ENCODE assay signal across 10 cellular contexts in genomic region chr3:56796202-56796601, GRCh38. TPM values are rescaled to one million over a fixed set of nuclear protein-coding genes. Genes with fewer than 3 reads are reported as not detected.
A peak's percentile ranks its signal among the peaks of the same experiment; 100 is the strongest.
DNase-seq lines count a peak whose midpoint lies in the region; ATAC-seq and TF ChIP-seq lines count a peak whose summit lies in the region.
"Had no signal": no experiment of that assay in that cellular context is flagged by ENCODE, and none has a peak within 500 bp of the region (broad histone marks: within the 10 kb centered on the region; RNA-seq: fewer than 3 reads in every experiment).

No MANE protein-coding gene starts in this region.

- H3K36me3 ChIP-seq in sigmoid colon, result no peaks in the 10 kb centered on the region

- H3K4me1 ChIP-seq in sigmoid colon, result peaks cover 0 to 59% (median 40%) of the 10 kb centered on the region in 4 donors

- no peaks in the 10 kb centered on the region for H3K9me3 ChIP-seq in sigmoid colon

- no peak for TF ChIP-seq POLR2A in sigmoid colon (IDR thresholded peaks at IDR 0.05)

- DNase-seq in NCI-H446 treated with DMSO at 0.1 percent for 48 hours (lab: John Stamatoyannopoulos, UW), result peak; percentile 6
- DNase-seq in NCI-H446 (lab: John Stamatoyannopoulos, UW), result no peak
- peak; percentile 61 for DNase-seq in SIG-M5 treated with dmso at 0.1 percent for 504 hours (lab: John Stamatoyannopoulos, UW; ENCODE audit: unreplicated experiment)
- DNase-seq in cardiac fibroblast (ENCODE audit: low read depth in 2 of 2), result peak; percentile 75 to 92
- DNase-seq in sigmoid colon, result peak; percentile 3
- no peak for DNase-seq in NCI-H526 (lab: John Stamatoyannopoulos, UW)

- 45 to 49% methylated on average over 6 of the region's 6 CpGs for WGBS in sigmoid colon, 2 donors

- H3K27me3 ChIP-seq in sigmoid colon, result no peaks in the 10 kb centered on the region

- no peak for TF ChIP-seq CTCF in cardiac fibroblast (IDR thresholded peaks at IDR 0.05; ENCODE audit: low read depth, low read length)
- TF ChIP-seq CTCF in sigmoid colon (IDR thresholded peaks at IDR 0.05), result no peak

- no peak for TF ChIP-seq EP300 in sigmoid colon (IDR thresholded peaks at IDR 0.05)

- ATAC-seq in HG03108 (IDR thresholded peaks at IDR 0.05; ENCODE audit: unreplicated experiment) (no peak), HG03045 (IDR thresholded peaks at IDR 0.05; ENCODE audit: unreplicated experiment) (no peak)
- ATAC-seq: HepG2, Panc1 had no signal

- H3K4me3 ChIP-seq in cardiac fibroblast (replicated peaks in 1 of 2; ENCODE audit: low read depth in 2 of 2, low read length in 2 of 2) (no peak overlapping the region), sigmoid colon (no peak overlapping the region)

- H3K27ac ChIP-seq in sigmoid colon, result peak overlapping the region in 1 of 4 donors; percentile 22

- intact Hi-C loops in sigmoid colon (cut with DNase I), result no loop called here

RNA-seq across cellular contexts. Expression of gene ARHGEF3, which starts 5.5 kb away (rescaled TPM):
- total RNA-seq in sigmoid colon, result 10 to 100 TPM; 20.3 to 34.2 (median 24.5) TPM
- 10 to 100 TPM in 1 of 3 donors, 1 to 10 TPM in 2; 5.3 to 17.9 (median 7.8) TPM for polyA plus RNA-seq in sigmoid colon

Comparison
In these comparisons a context has a peak if more than half of its experiments do, and no peak if none do; other contexts are left out.
1. DNase-seq: peak in NCI-H446 treated with DMSO at 0.1 percent for 48 hours (single experiment), SIG-M5 treated with dmso at 0.1 percent for 504 hours (single experiment), cardiac fibroblast (2 of 2) and sigmoid colon (single experiment); none in NCI-H446 (0 of 2) and NCI-H526 (0 of 2).